In the genomic region with DNA sequence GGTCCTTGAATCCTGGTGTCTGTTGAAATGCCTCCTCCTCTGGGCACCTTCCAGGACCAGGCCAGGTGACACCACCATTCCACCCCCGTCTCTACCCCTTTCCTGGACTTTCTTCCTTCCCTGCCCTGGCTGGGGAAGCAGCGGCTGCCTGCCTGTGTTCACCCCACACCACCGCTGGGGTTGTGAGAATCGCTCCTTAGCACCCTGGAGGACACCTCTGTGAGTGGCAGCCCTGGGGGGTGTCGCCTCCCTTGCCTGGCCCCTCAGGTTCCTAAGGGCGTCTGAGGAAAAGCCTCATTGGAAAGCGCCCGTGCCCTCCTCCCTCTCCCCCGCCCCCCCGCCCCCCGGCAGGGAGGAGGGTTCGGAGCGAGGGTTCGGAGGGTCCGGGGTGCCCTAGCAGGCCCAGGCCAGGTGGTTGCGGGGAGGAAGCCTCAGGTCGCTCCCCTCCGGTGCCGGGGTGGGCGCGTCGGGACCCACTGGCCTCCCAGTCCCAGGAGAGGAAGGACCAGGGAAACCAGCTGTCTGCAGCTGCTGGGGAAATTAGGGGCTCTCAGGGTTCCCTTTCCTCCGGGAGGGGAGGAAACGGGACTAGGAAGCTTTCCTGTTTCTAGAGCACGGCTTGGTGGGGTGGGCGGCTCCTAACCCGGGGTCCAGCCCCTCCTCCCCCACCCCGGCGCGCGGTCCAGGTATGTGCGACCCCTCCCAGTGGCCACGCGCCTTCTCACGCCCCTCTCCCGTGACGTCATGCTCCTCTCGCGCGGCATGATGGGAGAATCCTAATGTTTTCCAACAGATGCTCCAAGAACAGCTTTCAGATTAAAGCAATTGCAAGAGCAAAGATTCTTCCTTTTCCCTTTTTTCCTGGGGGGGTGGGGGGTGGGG, we compare ENCODE assay signal across 13 cellular contexts. TPM values are rescaled to one million over a fixed set of nuclear protein-coding genes. Genes with fewer than 3 reads are reported as not detected.
DNase-seq lines count a peak whose midpoint lies in the region; ATAC-seq, FAIRE-seq and TF ChIP-seq lines count a peak whose summit lies in the region.
"Had no signal": no experiment of that assay in that cellular context is flagged by ENCODE, and none has a peak within 500 bp of the region (broad histone marks: within the 10 kb centered on the region; RNA-seq: fewer than 3 reads in every experiment).

A gene (plus strand): TSS at position 814 of the 882 bp plus-strand sequence. CDS start 475 bp downstream, outside the sequence.

- ATAC-seq in gastroesophageal sphincter: no peak
- ATAC-seq: natural killer cell treated with Interleukin-12 subunit alpha and Interleukin-12 subunit beta and Interleukin-15 and Interleukin-18, amount 100 ng/mL, for 72 hours had no signal

- POLR2A ChIA-PET in H1 (lab: Charles Lee; ENCODE audit: partially characterized antibody): no interaction called here

- H4K8ac ChIP-seq in H1 (ENCODE audit: extremely low read depth, insufficient read depth, low read length): no peak within 1 kb of the TSS; the same call in 1 of the 2 replicates

- TF ChIP-seq EP300 in H1 (IDR thresholded peaks at IDR 0.05; ENCODE audit: borderline replicate concordance in 1 of 2, low read depth in 2 of 2, low read length in 2 of 2): no peak
- TF ChIP-seq EP300 in gastroesophageal sphincter (IDR thresholded peaks at IDR 0.05): no peak

- no peak within 1 kb of the TSS for H4K91ac ChIP-seq in H1 (replicated peaks; ENCODE audit: insufficient read length, low read length)

- no peak for TF ChIP-seq POLR2A in H1 (IDR thresholded peaks at IDR 0.05; ENCODE audit: control extremely low read depth in 1 of 2, low read depth in 2 of 2, low read length in 2 of 2)
- TF ChIP-seq POLR2A in gastroesophageal sphincter (IDR thresholded peaks at IDR 0.05): no peak

- H3K4me3 ChIP-seq in BLaER1 treated with 17β-estradiol and CSF1 and Interleukin-3, amounts not matched to agents 10 nM and 100 nM: peak within 1 kb of the TSS; percentile 49 to 74 (median 64)
- peak within 1 kb of the TSS in 1 of 4 experiments; percentile 35; a peak in 4 of 8 replicates for H3K4me3 ChIP-seq in H1 (ENCODE audit: extremely low read depth in 1 of 4, insufficient read depth in 2 of 4, low read depth in 3 of 4, low read length in 4 of 4)
- H3K4me3 ChIP-seq in gastroesophageal sphincter: peak within 1 kb of the TSS in 1 of 2 donors; percentile 40

- H3K79me2 ChIP-seq in H1 (ENCODE audit: control insufficient read depth in 1 of 2, insufficient read depth in 2 of 2, low read length in 2 of 2): no peaks in the 10 kb centered on the region

- H3K23ac ChIP-seq in H1 (ENCODE audit: insufficient read length): no peak within 1 kb of the TSS

- TF ChIP-seq CTCF in H1 (IDR thresholded peaks at IDR 0.05; ENCODE audit: control extremely low read depth in 1 of 3, insufficient read depth in 1 of 3, low read depth in 1 of 3, low read length in 3 of 3) (no peak), neural crest cell (conservative IDR thresholded peaks at IDR 0.05) (no peak), gastroesophageal sphincter (IDR thresholded peaks at IDR 0.05) (no peak)

- H3K27me3 ChIP-seq in BLaER1 treated with 17β-estradiol and CSF1 and Interleukin-3, amounts not matched to agents 10 nM and 100 nM: peaks cover 0 to 78% (median 0%) of the 10 kb centered on the region in 11 experiments; a peak in 4 of 22 replicates
- peaks cover 0 to 26% (median 14%) of the 10 kb centered on the region in 4 experiments; a peak in 4 of 7 replicates for H3K27me3 ChIP-seq in H1 (replicated peaks in 1 of 4; ENCODE audit: control insufficient read depth in 3 of 4, extremely low read depth in 1 of 4, insufficient read depth in 3 of 4, low read length in 3 of 4)
- H3K27me3 ChIP-seq in gastroesophageal sphincter: peaks cover 97% of the 10 kb centered on the region

- no peak within 1 kb of the TSS for H2BK5ac ChIP-seq in H1 (ENCODE audit: low read depth, low read length)

- H3K56ac ChIP-seq in H1 (replicated peaks; ENCODE audit: insufficient read length, low read depth, low read length): no peak within 1 kb of the TSS

- DNase-seq in NCI-H1930 (lab: John Stamatoyannopoulos, UW) (peak; percentile 81 to 90), H1 (ENCODE audit: low read depth in 1 of 2, low spot score in 2 of 2) (peak in 1 of 2 experiments; percentile 63), neural crest cell (ENCODE audit: low read depth, low spot score) (peak; percentile 41), DMS53 treated with DMSO at 0.1 percent for 48 hours (lab: John Stamatoyannopoulos, UW; ENCODE audit: unreplicated experiment) (no peak)
- no peak for DNase-seq in activated naive CD4-positive, alpha-beta T cell treated with anti-CD3 and anti-CD28 coated beads, Interleukin-2, amount 10 ng/mL, durations not matched to agents 7 days and 5 days
- no peak for DNase-seq in activated CD8-positive, alpha-beta memory T cell treated with anti-CD3 and anti-CD28 coated beads, Interleukin-2, amount 50 U/mL, for 4 hours
- DNase-seq: activated CD4-positive, CD25-positive, alpha-beta regulatory T cell; activated effector memory CD4-positive, alpha-beta T cell treated with Interleukin-2 at 50 U/mL for 16 hours; NCI-H1694 had no signal

- no peak within 1 kb of the TSS for H3K4ac ChIP-seq in H1 (replicated peaks; ENCODE audit: insufficient read length, low read depth, low read length)

- H2BK120ac ChIP-seq in H1 (replicated peaks; ENCODE audit: low read depth, low read length): no peak within 1 kb of the TSS

- no peaks in the 10 kb centered on the region for H3K79me1 ChIP-seq in H1 (ENCODE audit: low read depth, low read length)

- no peak within 1 kb of the TSS for H3K27ac Mint-ChIP-seq in neural crest cell (ENCODE audit: unreplicated experiment)
- H3K27ac Mint-ChIP-seq in activated naive CD4-positive, alpha-beta T cell treated with anti-CD3 and anti-CD28 coated beads, Interleukin-2, amount 10 ng/mL, durations not matched to agents 7 days and 5 days: no peak within 1 kb of the TSS
- H3K27ac Mint-ChIP-seq: natural killer cell treated with Interleukin-12 subunit alpha and Interleukin-12 subunit beta and Interleukin-15 and Interleukin-18, amount 100 ng/mL, for 72 hours had no signal

- H3K18ac ChIP-seq in H1 (ENCODE audit: extremely low read depth, low read length): no peak within 1 kb of the TSS

- WGBS in H1 (ENCODE audit: extremely low coverage in 1 of 2, insufficient coverage in 1 of 2, insufficient read length in 1 of 2, insufficient replicate concordance in 2 of 2, low coverage in 1 of 2, low lambda C conversion rate in 2 of 2, missing lambda C conversion rate in 1 of 2), 2 experiments: 80% methylated on average over 2 of the region's 40 CpGs; no CpG with 5 or more reads in 1 of the 2 experiments
- 12 to 20% methylated on average over 1 to 14 of the region's 40 CpGs for WGBS in gastroesophageal sphincter (ENCODE audit: low coverage in 1 of 2), 2 donors

- H3K4me1 Mint-ChIP-seq in neural crest cell: peaks cover 16% of the 10 kb centered on the region
- H3K4me1 Mint-ChIP-seq in activated naive CD4-positive, alpha-beta T cell treated with anti-CD3 and anti-CD28 coated beads, Interleukin-2, amount 10 ng/mL, durations not matched to agents 7 days and 5 days: no peaks in the 10 kb centered on the region

- peak within 1 kb of the TSS; percentile 91 to 99 (median 97) for H3K4me2 ChIP-seq in BLaER1 treated with 17β-estradiol and CSF1 and Interleukin-3, amounts not matched to agents 10 nM and 100 nM
- peak within 1 kb of the TSS; percentile 36 to 38; a peak in 2 of 4 replicates for H3K4me2 ChIP-seq in H1 (ENCODE audit: insufficient read depth in 1 of 2, low read depth in 2 of 2, low read length in 2 of 2)

- H3K9me3 ChIP-seq in BLaER1 treated with 17β-estradiol and CSF1 and Interleukin-3, amounts not matched to agents 10 nM and 100 nM (replicated peaks in 1 of 11): no peaks in the 10 kb centered on the region
- peaks cover 42 to 91% of the 10 kb centered on the region in 2 experiments for H3K9me3 ChIP-seq in H1 (ENCODE audit: insufficient read depth in 2 of 2, low read depth in 1 of 2, low read length in 1 of 2)
- no peaks in the 10 kb centered on the region for H3K9me3 ChIP-seq in gastroesophageal sphincter

- no peak within 1 kb of the TSS for H2AFZ ChIP-seq in H1 (ENCODE audit: low read length)

- no peak within 1 kb of the TSS for H4K5ac ChIP-seq in H1 (ENCODE audit: insufficient read length, low read depth, low read length)

- H3K9me3 Mint-ChIP-seq in neural crest cell: no peaks in the 10 kb centered on the region
- no peaks in the 10 kb centered on the region for H3K9me3 Mint-ChIP-seq in activated naive CD4-positive, alpha-beta T cell treated with anti-CD3 and anti-CD28 coated beads, Interleukin-2, amount 10 ng/mL, durations not matched to agents 7 days and 5 days
- H3K9me3 Mint-ChIP-seq: natural killer cell treated with Interleukin-12 subunit alpha and Interleukin-12 subunit beta and Interleukin-15 and Interleukin-18, amount 100 ng/mL, for 72 hours had no signal

- peak within 1 kb of the TSS in 9 of 11 experiments; percentile 64 to 89 (median 85); a peak in 18 of 22 replicates for H3K27ac ChIP-seq in BLaER1 treated with 17β-estradiol and CSF1 and Interleukin-3, amounts not matched to agents 10 nM and 100 nM
- H3K27ac ChIP-seq in H1 (ENCODE audit: low read depth, low read length): no peak within 1 kb of the TSS
- H3K27ac ChIP-seq in gastroesophageal sphincter: peak within 1 kb of the TSS in 1 of 4 donors; percentile 30

- no peak within 1 kb of the TSS for H2BK20ac ChIP-seq in H1 (ENCODE audit: low read length)

- FAIRE-seq in H1 (lab: Jason Lieb, UNC): no peak

- no peak within 1 kb of the TSS for H2BK12ac ChIP-seq in H1 (ENCODE audit: low read depth, low read length)

- CTCF ChIA-PET in H1 (lab: Charles Lee; ENCODE audit: partially characterized antibody): no interaction called here
- CTCF ChIA-PET in activated naive CD4-positive, alpha-beta T cell treated with anti-CD3 and anti-CD28 coated beads, Interleukin-2, amount 10 ng/mL, durations not matched to agents 7 days and 5 days (lab: Charles Lee): no interaction called here

- H3K4me1 ChIP-seq in BLaER1 treated with 17β-estradiol and CSF1 and Interleukin-3, amounts not matched to agents 10 nM and 100 nM: peaks cover 17 to 95% (median 90%) of the 10 kb centered on the region in 10 experiments
- H3K4me1 ChIP-seq in H1 (replicated peaks in 1 of 4; ENCODE audit: control insufficient read depth in 3 of 4, insufficient read depth in 4 of 4, low read length in 3 of 4): no peaks in the 10 kb centered on the region; a peak in 1 of 7 replicates
- peaks cover 0 to 19% (median 8%) of the 10 kb centered on the region in 3 donors for H3K4me1 ChIP-seq in gastroesophageal sphincter

- no peak within 1 kb of the TSS for H2BK15ac ChIP-seq in H1 (ENCODE audit: low read length)

- H3K23me2 ChIP-seq in H1 (ENCODE audit: low read depth, low read length): no peaks in the 10 kb centered on the region

- H2AK5ac ChIP-seq in H1 (ENCODE audit: low read depth, low read length): no peak within 1 kb of the TSS

- peak within 1 kb of the TSS; percentile 85 for H3K4me3 Mint-ChIP-seq in neural crest cell
- no peak within 1 kb of the TSS for H3K4me3 Mint-ChIP-seq in activated naive CD4-positive, alpha-beta T cell treated with anti-CD3 and anti-CD28 coated beads, Interleukin-2, amount 10 ng/mL, durations not matched to agents 7 days and 5 days
- H3K4me3 Mint-ChIP-seq: natural killer cell treated with Interleukin-12 subunit alpha and Interleukin-12 subunit beta and Interleukin-15 and Interleukin-18, amount 100 ng/mL, for 72 hours had no signal

- H3K14ac ChIP-seq in H1 (ENCODE audit: insufficient read length): no peak within 1 kb of the TSS

- H3K9ac ChIP-seq in BLaER1 treated with 17β-estradiol and CSF1 and Interleukin-3, amounts not matched to agents 10 nM and 100 nM: peak within 1 kb of the TSS; percentile 61 to 85 (median 82); a peak in 20 of 22 replicates
- no peak within 1 kb of the TSS for H3K9ac ChIP-seq in H1 (replicated peaks in 1 of 4; ENCODE audit: extremely low read depth in 1 of 4, low read depth in 3 of 4, low read length in 3 of 4)

- peaks cover 93% of the 10 kb centered on the region for H3K27me3 Mint-ChIP-seq in neural crest cell (ENCODE audit: low read depth)
- peaks cover 91% of the 10 kb centered on the region for H3K27me3 Mint-ChIP-seq in activated naive CD4-positive, alpha-beta T cell treated with anti-CD3 and anti-CD28 coated beads, Interleukin-2, amount 10 ng/mL, durations not matched to agents 7 days and 5 days

- no peak for TF ChIP-seq RAD21 in H1 (IDR thresholded peaks at IDR 0.05 in 1 of 2, conservative IDR thresholded peaks at IDR 0.05 in 1 of 2; ENCODE audit: low read depth in 2 of 2, low read length in 2 of 2)

- H3K36me3 ChIP-seq in BLaER1 treated with 17β-estradiol and CSF1 and Interleukin-3, amounts not matched to agents 10 nM and 100 nM: peaks cover 0 to 57% (median 0%) of the 10 kb centered on the region in 11 experiments; a peak in 4 of 22 replicates
- no peaks in the 10 kb centered on the region for H3K36me3 ChIP-seq in H1 (ENCODE audit: control insufficient read depth in 2 of 4, insufficient read depth in 4 of 4, low read length in 3 of 4)
- H3K36me3 ChIP-seq in gastroesophageal sphincter: no peaks in the 10 kb centered on the region

- H4K20me1 ChIP-seq in BLaER1 treated with 17β-estradiol and CSF1 and Interleukin-3, amounts not matched to agents 10 nM and 100 nM: peaks cover 0 to 92% (median 0%) of the 10 kb centered on the region in 11 experiments; a peak in 9 of 22 replicates
- no peaks in the 10 kb centered on the region for H4K20me1 ChIP-seq in H1 (replicated peaks in 1 of 2; ENCODE audit: control insufficient read depth in 1 of 2, insufficient read depth in 2 of 2, low read length in 2 of 2)

- no peaks in the 10 kb centered on the region for H3K36me3 Mint-ChIP-seq in neural crest cell (ENCODE audit: low read depth)
- no peaks in the 10 kb centered on the region for H3K36me3 Mint-ChIP-seq in activated naive CD4-positive, alpha-beta T cell treated with anti-CD3 and anti-CD28 coated beads, Interleukin-2, amount 10 ng/mL, durations not matched to agents 7 days and 5 days
- H3K36me3 Mint-ChIP-seq: natural killer cell treated with Interleukin-12 subunit alpha and Interleukin-12 subunit beta and Interleukin-15 and Interleukin-18, amount 100 ng/mL, for 72 hours had no signal

RNA-seq across cellular contexts. Expression of the gene that starts here (rescaled TPM):
- 0.13 TPM in 1 of 2 replicates, not detected in the other for total RNA-seq in H1 (2021; fragmentation: NEBNext Ultra II Directional; extraction: Animal tissue kit (Norgen Biotek cat#: 25700))
- 0.03 and 0.05 TPM in 2 replicates for polyA plus RNA-seq in H1 (2011; rRNA removed)
- polyA plus RNA-seq in H1 (2011; cell fraction: cytosol; rRNA removed): 0.03 TPM
- polyA plus RNA-seq in H1 (2011; cell fraction: nucleus; rRNA removed): not detected
- polyA plus RNA-seq in H1 (2012, experiment 1 of 2): 0.09 to 0.11 TPM in 2 of 4 replicates, not detected in the others
- polyA plus RNA-seq in H1 (2012, experiment 2 of 2): not detected
- polyA plus RNA-seq in H1 (2013, experiment 1 of 2): 0.30 TPM
- polyA plus RNA-seq in H1 (2013, experiment 2 of 2): 0.22 TPM
- polyA minus RNA-seq in H1 (2011; rRNA and poly(A)+ RNA removed): not detected in 2 replicates
- not detected for polyA minus RNA-seq in H1 (2011; cell fraction: cytosol; rRNA and poly(A)+ RNA removed)
- polyA minus RNA-seq in H1 (2011; cell fraction: nucleus; rRNA and poly(A)+ RNA removed): not detected
- total RNA-seq in neural crest cell (22.3 and 22.4 TPM in 2 replicates), gastroesophageal sphincter (under 1 TPM in 3 of 4 donors, not detected in 1; 0.54 to 0.81 (median 0.59) TPM)
- total RNA-seq: natural killer cell treated with Interleukin-12 subunit alpha and Interleukin-12 subunit beta and Interleukin-15 and Interleukin-18, amount 100 ng/mL, for 72 hours had no signal
- polyA plus RNA-seq: BJ had no signal

Comparison
In these comparisons a context has a peak if more than half of its experiments do, and no peak if none do; other contexts are left out.
1. RNA of the gene that starts here (total RNA-seq): 22.3 to 22.4 TPM in neural crest cell; 0.54 to 0.81 TPM in gastroesophageal sphincter and 0.13 TPM in H1; every median in the first group is over 10 times any median in the second.
2. H3K9ac ChIP-seq: peak in BLaER1 treated with 17β-estradiol and CSF1 and Interleukin-3, amounts not matched to agents 10 nM and 100 nM (11 of 11); none in H1 (0 of 4).
3. DNase-seq: peak in NCI-H1930 (2 of 2) and neural crest cell (single experiment); none in DMS53 treated with DMSO at 0.1 percent for 48 hours (single experiment), activated naive CD4-positive, alpha-beta T cell treated with anti-CD3 and anti-CD28 coated beads, Interleukin-2, amount 10 ng/mL, durations not matched to agents 7 days and 5 days (single experiment) and activated CD8-positive, alpha-beta memory T cell treated with anti-CD3 and anti-CD28 coated beads, Interleukin-2, amount 50 U/mL, for 4 hours (single experiment).